ENCODE assay signal across 16 cellular contexts in genomic region chr1:8728464-8728863, GRCh38.
"Had no signal": no experiment of that assay in that cellular context is flagged by ENCODE, and none has a peak within 500 bp of the region (broad histone marks: within the 10 kb centered on the region; RNA-seq: fewer than 3 reads in every experiment).

No MANE protein-coding gene starts in this region.

- H3K36me3 ChIP-seq: left ventricle myocardium inferior, vagina had no signal

- DNase-seq: activated B cell treated with CpG ODN at 0.5 μM for 24 hours; activated CD4-positive, alpha-beta T cell treated with anti-CD3 and anti-CD28 coated beads for 36 hours; activated CD4-positive, alpha-beta T cell treated with anti-CD3 and anti-CD28 coated beads, Interleukin-2, amount 50 U/mL, for 4 hours; activated naive CD4-positive, alpha-beta T cell treated with anti-CD3 and anti-CD28 coated beads for 36 hours; activated T-cell treated with anti-CD3 and anti-CD28 coated beads, Interleukin-2, amount 50 U/mL, for 48 hours; cortex of kidney; foreskin melanocyte; naive thymus-derived CD4-positive, alpha-beta T cell; stimulated activated CD4-positive, alpha-beta T cell treated with anti-CD3 and anti-CD28 coated beads, Interleukin-2, amount 100 ng/mL, for 48 hours; stimulated activated CD8-positive, alpha-beta memory T cell treated with anti-CD3 and anti-CD28 coated beads, Interleukin-4, amount 100 ng/mL, for 48 hours; stimulated activated naive B cell treated with anti-CD40 and anti-IgM and Interleukin-4, amounts not matched to agents 10 μg/mL and 1 μg/mL and 100 μg/mL, for 72 hours; T1000; trophoblast cell had no signal

- ATAC-seq: activated CD4-positive, alpha-beta T cell treated with anti-CD3 and anti-CD28 coated beads for 36 hours; naive thymus-derived CD4-positive, alpha-beta T cell; stimulated activated naive B cell treated with anti-CD40 and anti-IgM and Interleukin-4, amounts not matched to agents 10 μg/mL and 1 μg/mL and 100 μg/mL, for 72 hours had no signal

- H3K27me3 ChIP-seq: vagina had no signal

- H3K27me3 Mint-ChIP-seq: activated B cell treated with CpG ODN at 0.5 μM for 24 hours; activated CD4-positive, alpha-beta T cell treated with anti-CD3 and anti-CD28 coated beads for 36 hours; naive thymus-derived CD4-positive, alpha-beta T cell; stimulated activated naive B cell treated with anti-CD40 and anti-IgM and Interleukin-4, amounts not matched to agents 10 μg/mL and 1 μg/mL and 100 μg/mL, for 72 hours had no signal

- H3K4me1 ChIP-seq: vagina had no signal

- H3K9me3 ChIP-seq: vagina had no signal

- H3K27ac ChIP-seq: left ventricle myocardium inferior, vagina had no signal

- H3K4me3 ChIP-seq: left ventricle myocardium inferior, vagina had no signal

- H3K4me3 Mint-ChIP-seq: activated B cell treated with CpG ODN at 0.5 μM for 24 hours; activated CD4-positive, alpha-beta T cell treated with anti-CD3 and anti-CD28 coated beads for 36 hours; activated naive CD4-positive, alpha-beta T cell treated with anti-CD3 and anti-CD28 coated beads for 36 hours; naive thymus-derived CD4-positive, alpha-beta T cell; neural crest cell; stimulated activated naive B cell treated with anti-CD40 and anti-IgM and Interleukin-4, amounts not matched to agents 10 μg/mL and 1 μg/mL and 100 μg/mL, for 72 hours had no signal

- H3K27ac Mint-ChIP-seq: activated B cell treated with CpG ODN at 0.5 μM for 24 hours; activated CD4-positive, alpha-beta T cell treated with anti-CD3 and anti-CD28 coated beads for 36 hours; activated naive CD4-positive, alpha-beta T cell treated with anti-CD3 and anti-CD28 coated beads for 36 hours; stimulated activated naive B cell treated with anti-CD40 and anti-IgM and Interleukin-4, amounts not matched to agents 10 μg/mL and 1 μg/mL and 100 μg/mL, for 72 hours had no signal
